18 cellular contexts compared by ENCODE assay signal in genomic region chr5:67338416-67338815, GRCh38.
DNase-seq lines count a peak whose midpoint lies in the region; ATAC-seq and TF ChIP-seq lines count a peak whose summit lies in the region.
"Had no signal": no experiment of that assay in that cellular context is flagged by ENCODE, and none has a peak within 500 bp of the region (broad histone marks: within the 10 kb centered on the region; RNA-seq: fewer than 3 reads in every experiment).

No MANE protein-coding gene starts in this region.

- no peak overlapping the region for H3K9ac ChIP-seq in BLaER1 treated with 17β-estradiol and CSF1 and Interleukin-3, amounts not matched to agents 10 nM and 100 nM

- H3K4me2 ChIP-seq in BLaER1 treated with 17β-estradiol and CSF1 and Interleukin-3, amounts not matched to agents 10 nM and 100 nM: peak overlapping the region in 7 of 11 experiments; percentile 39 to 66 (median 57); a peak in 13 of 22 replicates

- H3K4me1 ChIP-seq in BLaER1 treated with 17β-estradiol and CSF1 and Interleukin-3, amounts not matched to agents 10 nM and 100 nM: peaks cover 0 to 21% (median 12%) of the 10 kb centered on the region in 10 experiments; a peak in 16 of 20 replicates
- H3K4me1 ChIP-seq: Peyer's patch had no signal

- H3K27ac ChIP-seq in BLaER1 treated with 17β-estradiol and CSF1 and Interleukin-3, amounts not matched to agents 10 nM and 100 nM: no peak overlapping the region
- H3K27ac ChIP-seq in substantia nigra (ENCODE audit: low read depth, low read length, poor library complexity, severe bottlenecking): no peak overlapping the region
- H3K27ac ChIP-seq: Peyer's patch had no signal

- H3K9me3 ChIP-seq in BLaER1 treated with 17β-estradiol and CSF1 and Interleukin-3, amounts not matched to agents 10 nM and 100 nM (replicated peaks in 1 of 11): peaks cover 0 to 11% (median 0%) of the 10 kb centered on the region in 11 experiments; a peak in 4 of 22 replicates
- H3K9me3 ChIP-seq: BE2C, Peyer's patch had no signal

- CTCF ChIA-PET in activated CD4-positive, alpha-beta memory T cell treated with anti-CD3 and anti-CD28 coated beads, Interleukin-2, amount 10 ng/mL, durations not matched to agents 7 days and 5 days (lab: Charles Lee): no interaction called here

- H3K27me3 Mint-ChIP-seq in chondrocyte (ENCODE audit: low read depth): no peaks in the 10 kb centered on the region
- H3K27me3 Mint-ChIP-seq in activated CD4-positive, alpha-beta memory T cell treated with anti-CD3 and anti-CD28 coated beads, Interleukin-2, amount 10 ng/mL, durations not matched to agents 7 days and 5 days: peaks cover 8% of the 10 kb centered on the region

- POLR2A ChIA-PET in activated CD4-positive, alpha-beta memory T cell treated with anti-CD3 and anti-CD28 coated beads, Interleukin-2, amount 10 ng/mL, durations not matched to agents 7 days and 5 days (lab: Charles Lee): no interaction called here

- DNase-seq in HFF-Myc (ENCODE audit: extremely low read depth, low read depth) (peak; percentile 30), chondrocyte (ENCODE audit: low spot score) (no peak), fibroblast of villous mesenchyme (ENCODE audit: low read depth) (peak; percentile 27), substantia nigra (lab: John Stamatoyannopoulos, UW) (no peak), pons (ENCODE audit: low spot score) (no peak), Right ventricle myocardium superior (no peak)
- DNase-seq in activated CD4-positive, alpha-beta memory T cell treated with anti-CD3 and anti-CD28 coated beads, Interleukin-2, amount 10 ng/mL, durations not matched to agents 7 days and 5 days: no peak
- DNase-seq: BE2C; CD8-positive, alpha-beta memory T cell; DMS153; NCI-H1417 treated with DMSO at 0.1 percent for 48 hours; NCI-H2029 treated with DMSO at 0.1 percent for 48 hours; NCI-H226; Peyer's patch; SHP77 treated with DMSO at 0.1 percent for 48 hours had no signal

- H3K27ac Mint-ChIP-seq in chondrocyte (ENCODE audit: unreplicated experiment): no peak overlapping the region
- H3K27ac Mint-ChIP-seq in activated CD4-positive, alpha-beta memory T cell treated with anti-CD3 and anti-CD28 coated beads, Interleukin-2, amount 10 ng/mL, durations not matched to agents 7 days and 5 days: no peak overlapping the region
- H3K27ac Mint-ChIP-seq: CD8-positive, alpha-beta memory T cell; IgD-negative memory B cell had no signal

- no peaks in the 10 kb centered on the region for H3K36me3 ChIP-seq in BLaER1 treated with 17β-estradiol and CSF1 and Interleukin-3, amounts not matched to agents 10 nM and 100 nM
- H3K36me3 ChIP-seq: BE2C, Peyer's patch had no signal

- no peak overlapping the region for H3K4me3 ChIP-seq in BLaER1 treated with 17β-estradiol and CSF1 and Interleukin-3, amounts not matched to agents 10 nM and 100 nM
- H3K4me3 ChIP-seq in HFF-Myc (replicated peaks; ENCODE audit: low read depth, low read length) (no peak overlapping the region), fibroblast of villous mesenchyme (ENCODE audit: low read depth, low read length) (no peak overlapping the region)
- H3K4me3 ChIP-seq: Peyer's patch had no signal

- H3K36me3 Mint-ChIP-seq in chondrocyte (ENCODE audit: low read depth): no peaks in the 10 kb centered on the region
- H3K36me3 Mint-ChIP-seq in activated CD4-positive, alpha-beta memory T cell treated with anti-CD3 and anti-CD28 coated beads, Interleukin-2, amount 10 ng/mL, durations not matched to agents 7 days and 5 days (ENCODE audit: low read depth): no peaks in the 10 kb centered on the region

- no peak overlapping the region for H3K4me3 Mint-ChIP-seq in chondrocyte (ENCODE audit: unreplicated experiment)
- H3K4me3 Mint-ChIP-seq in activated CD4-positive, alpha-beta memory T cell treated with anti-CD3 and anti-CD28 coated beads, Interleukin-2, amount 10 ng/mL, durations not matched to agents 7 days and 5 days: no peak overlapping the region
- H3K4me3 Mint-ChIP-seq: CD8-positive, alpha-beta memory T cell; IgD-negative memory B cell had no signal

- H3K27me3 ChIP-seq in BLaER1 treated with 17β-estradiol and CSF1 and Interleukin-3, amounts not matched to agents 10 nM and 100 nM: no peaks in the 10 kb centered on the region
- H3K27me3 ChIP-seq: BE2C, Peyer's patch had no signal

- H3K4me1 Mint-ChIP-seq in chondrocyte (ENCODE audit: low read depth): peaks cover 5% of the 10 kb centered on the region
- no peaks in the 10 kb centered on the region for H3K4me1 Mint-ChIP-seq in activated CD4-positive, alpha-beta memory T cell treated with anti-CD3 and anti-CD28 coated beads, Interleukin-2, amount 10 ng/mL, durations not matched to agents 7 days and 5 days
- H3K4me1 Mint-ChIP-seq: CD8-positive, alpha-beta memory T cell; IgD-negative memory B cell had no signal

- intact Hi-C loops in Right ventricle myocardium superior (cut with DNase I): no loop called here

- ATAC-seq in Right ventricle myocardium superior (ENCODE audit: poor library complexity): no peak
- ATAC-seq: HCT116 had no signal

- no peaks in the 10 kb centered on the region for H4K20me1 ChIP-seq in BLaER1 treated with 17β-estradiol and CSF1 and Interleukin-3, amounts not matched to agents 10 nM and 100 nM

- no peaks in the 10 kb centered on the region for H3K9me3 Mint-ChIP-seq in chondrocyte (ENCODE audit: low read depth)
- H3K9me3 Mint-ChIP-seq in activated CD4-positive, alpha-beta memory T cell treated with anti-CD3 and anti-CD28 coated beads, Interleukin-2, amount 10 ng/mL, durations not matched to agents 7 days and 5 days: peaks cover 3% of the 10 kb centered on the region

- no peak for TF ChIP-seq CTCF in HFF-Myc (IDR thresholded peaks at IDR 0.05; ENCODE audit: low read depth, low read length, missing control alignments)
- TF ChIP-seq CTCF in chondrocyte (IDR thresholded peaks at IDR 0.05): peak; percentile 56
- no peak for TF ChIP-seq CTCF in fibroblast of villous mesenchyme (IDR thresholded peaks at IDR 0.05; ENCODE audit: insufficient read depth, low read depth, low read length)

Comparison
In these comparisons a context has a peak if more than half of its experiments do, and no peak if none do; other contexts are left out.
1. DNase-seq: peak in HFF-Myc (single experiment) and fibroblast of villous mesenchyme (single experiment); none in chondrocyte (single experiment), activated CD4-positive, alpha-beta memory T cell treated with anti-CD3 and anti-CD28 coated beads, Interleukin-2, amount 10 ng/mL, durations not matched to agents 7 days and 5 days (single experiment), substantia nigra (0 of 49), pons (single experiment) and Right ventricle myocardium superior (single experiment).